17 cellular contexts compared by ENCODE assay signal in the genomic region with DNA sequence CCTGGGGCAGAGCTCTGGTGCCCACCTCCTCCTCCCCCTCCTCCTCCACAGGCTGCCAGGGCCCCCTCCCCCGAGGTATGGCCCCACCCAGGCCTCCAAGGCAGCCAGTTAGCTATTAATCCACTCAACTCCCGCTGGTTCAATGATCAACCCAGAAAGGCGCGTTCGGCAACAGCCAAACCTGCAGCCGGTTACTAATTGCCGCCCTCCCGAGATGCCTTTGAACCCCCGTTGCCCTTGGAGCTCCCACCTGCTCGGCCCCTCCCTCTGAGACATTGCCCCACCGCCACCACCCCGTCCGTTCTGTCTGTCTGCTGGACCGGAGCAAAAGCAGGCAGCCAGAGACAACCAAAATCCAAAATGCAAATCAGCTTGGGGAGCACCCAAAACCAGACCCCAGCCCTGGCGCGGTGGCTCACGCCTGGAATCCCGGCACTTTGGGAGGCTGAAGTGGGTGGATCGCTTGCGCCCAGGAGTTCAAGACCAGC. TPM values are rescaled to one million over a fixed set of nuclear protein-coding genes. Genes with fewer than 3 reads are reported as not detected.
DNase-seq lines count a peak whose midpoint lies in the region; ATAC-seq, FAIRE-seq and TF ChIP-seq lines count a peak whose summit lies in the region.
"Had no signal": no experiment of that assay in that cellular context is flagged by ENCODE, and none has a peak within 500 bp of the region (broad histone marks: within the 10 kb centered on the region; RNA-seq: fewer than 3 reads in every experiment).

No MANE protein-coding gene starts in this region.

- H3K27me3 ChIP-seq in Caco-2 (replicated peaks; ENCODE audit: control insufficient read depth, insufficient read depth, low read length) = no peaks in the 10 kb centered on the region

- no TSS peak for BruUV-seq in Caco-2 (replicated peaks; lab: Mats Ljungman, UMichigan)

- H3K9me3 Mint-ChIP-seq in Caco-2 (ENCODE audit: unreplicated experiment) (no peaks in the 10 kb centered on the region), neural crest cell (no peaks in the 10 kb centered on the region)
- H3K9me3 Mint-ChIP-seq: activated naive CD8-positive, alpha-beta T cell treated with anti-CD3 and anti-CD28 coated beads, Interleukin-2, amount 10 ng/mL, durations not matched to agents 7 days and 5 days; CD4-positive, alpha-beta memory T cell; central memory CD8-positive, alpha-beta T cell; IgD-negative memory B cell; naive B cell; type B pancreatic cell had no signal

- POLR2A ChIA-PET in Caco-2 (lab: Charles Lee) = interaction anchor here (0.6 kb wide), 1 partner anchor 42 kb away, joined by 5 read pairs; no protein-coding TSS in a partner anchor

- TF ChIP-seq EP300 in Ishikawa (IDR thresholded peaks at IDR 0.05; ENCODE audit: borderline replicate concordance) = peak; percentile 41; the same call in 1 of the 2 replicates

- H3K4me1 ChIP-seq in Caco-2 = peaks cover 26% of the 10 kb centered on the region
- peaks cover 7 to 43% of the 10 kb centered on the region in 2 donors for H3K4me1 ChIP-seq in kidney (ENCODE audit: control insufficient read depth in 1 of 2, insufficient read depth in 1 of 2, low read depth in 1 of 2, low read length in 2 of 2)

- no peaks in the 10 kb centered on the region for H3K27me3 Mint-ChIP-seq in Caco-2 (ENCODE audit: insufficient read depth, unreplicated experiment)
- H3K27me3 Mint-ChIP-seq in neural crest cell (ENCODE audit: low read depth) = no peaks in the 10 kb centered on the region
- H3K27me3 Mint-ChIP-seq: activated naive CD8-positive, alpha-beta T cell treated with anti-CD3 and anti-CD28 coated beads, Interleukin-2, amount 10 ng/mL, durations not matched to agents 7 days and 5 days; CD4-positive, alpha-beta memory T cell; central memory CD8-positive, alpha-beta T cell; IgD-negative memory B cell; naive B cell; type B pancreatic cell had no signal

- TF ChIP-seq CTCF in Caco-2 (IDR thresholded peaks at IDR 0.05; ENCODE audit: insufficient read depth in 1 of 2, low read depth in 1 of 2, low read length in 1 of 2, severe bottlenecking in 1 of 2, unreplicated experiment in 1 of 2) (no peak), kidney (IDR thresholded peaks at IDR 0.05; ENCODE audit: borderline replicate concordance, extremely low read depth, insufficient read depth) (no peak), neural crest cell (conservative IDR thresholded peaks at IDR 0.05) (no peak)

- H3K36me3 Mint-ChIP-seq in Caco-2 (ENCODE audit: insufficient read depth, unreplicated experiment) = no peaks in the 10 kb centered on the region
- no peaks in the 10 kb centered on the region for H3K36me3 Mint-ChIP-seq in neural crest cell (ENCODE audit: low read depth)
- H3K36me3 Mint-ChIP-seq: IgD-negative memory B cell, naive B cell, type B pancreatic cell had no signal

- H3K27ac ChIP-seq in kidney (ENCODE audit: low read depth in 2 of 2, low read length in 2 of 2) = peak overlapping the region in 1 of 2 donors; percentile 78

- H3K27ac Mint-ChIP-seq in Caco-2 (ENCODE audit: unreplicated experiment) = no peak overlapping the region
- H3K27ac Mint-ChIP-seq in neural crest cell (ENCODE audit: unreplicated experiment) = peak overlapping the region; percentile 57
- H3K27ac Mint-ChIP-seq: activated naive CD8-positive, alpha-beta T cell treated with anti-CD3 and anti-CD28 coated beads, Interleukin-2, amount 10 ng/mL, durations not matched to agents 7 days and 5 days; CD4-positive, alpha-beta memory T cell; naive B cell; type B pancreatic cell had no signal

- no peak overlapping the region for H3K9ac ChIP-seq in kidney (ENCODE audit: low read length in 2 of 2)

- no peaks in the 10 kb centered on the region for H3K4me1 Mint-ChIP-seq in Caco-2 (ENCODE audit: low read depth, unreplicated experiment)
- peaks cover 6% of the 10 kb centered on the region for H3K4me1 Mint-ChIP-seq in neural crest cell
- H3K4me1 Mint-ChIP-seq: activated naive CD8-positive, alpha-beta T cell treated with anti-CD3 and anti-CD28 coated beads, Interleukin-2, amount 10 ng/mL, durations not matched to agents 7 days and 5 days; CD4-positive, alpha-beta memory T cell; central memory CD8-positive, alpha-beta T cell; IgD-negative memory B cell had no signal

- no peaks in the 10 kb centered on the region for H3K9me3 ChIP-seq in Caco-2
- no peaks in the 10 kb centered on the region for H3K9me3 ChIP-seq in kidney (ENCODE audit: control insufficient read depth in 1 of 2, low read length in 2 of 2)

- intact Hi-C loops in Caco-2 (cut with micrococcal nuclease; ENCODE audit: unreplicated experiment) (no loop called here), kidney (cut with DNase I) (no loop called here)

- H3K36me3 ChIP-seq in Caco-2 (ENCODE audit: control insufficient read depth, insufficient read depth, low read length) = no peaks in the 10 kb centered on the region
- H3K36me3 ChIP-seq in kidney (ENCODE audit: control insufficient read depth in 1 of 2, insufficient read depth in 2 of 2, low read length in 2 of 2) = peaks cover 0 to 9% of the 10 kb centered on the region in 2 donors

- DNase-seq in Caco-2 (peak; percentile 73 to 84), kidney (peak; percentile 95), neural crest cell (ENCODE audit: low read depth, low spot score) (no peak), NCI-H345 treated with DMSO at 0.1 percent for 48 hours (lab: John Stamatoyannopoulos, UW; ENCODE audit: unreplicated experiment) (no peak), SKM-1 (lab: John Stamatoyannopoulos, UW; ENCODE audit: unreplicated experiment) (no peak)
- DNase-seq: activated CD4-positive, CD25-positive, alpha-beta regulatory T cell treated with anti-CD3 and anti-CD28 coated beads, Interleukin-2, amount 50 U/mL, for 72 hours; activated naive CD8-positive, alpha-beta T cell treated with anti-CD3 and anti-CD28 coated beads, Interleukin-2, amount 10 ng/mL, durations not matched to agents 7 days and 5 days; CD4-positive, alpha-beta memory T cell; naive B cell; NCI-H774 had no signal

- peak overlapping the region; percentile 17 for H3K4me3 Mint-ChIP-seq in Caco-2 (ENCODE audit: unreplicated experiment)
- H3K4me3 Mint-ChIP-seq in neural crest cell = no peak overlapping the region
- H3K4me3 Mint-ChIP-seq: activated naive CD8-positive, alpha-beta T cell treated with anti-CD3 and anti-CD28 coated beads, Interleukin-2, amount 10 ng/mL, durations not matched to agents 7 days and 5 days; CD4-positive, alpha-beta memory T cell; central memory CD8-positive, alpha-beta T cell; naive B cell; type B pancreatic cell had no signal

- H3K4me3 ChIP-seq in Caco-2 (ENCODE audit: low read depth, low read length) (no peak overlapping the region), kidney (ENCODE audit: low read length in 2 of 2) (peak overlapping the region in 1 of 2 donors; percentile 29)

- no peak for ATAC-seq in HG03108 (IDR thresholded peaks at IDR 0.05; ENCODE audit: unreplicated experiment)
- no peak for ATAC-seq in HG03460 (IDR thresholded peaks at IDR 0.05; ENCODE audit: unreplicated experiment)
- ATAC-seq: Right ventricle myocardium inferior had no signal

- no peak for TF ChIP-seq RAD21 in Ishikawa (IDR thresholded peaks at IDR 0.05; ENCODE audit: low read depth)

- no peak for FAIRE-seq in kidney (lab: Jason Lieb, UNC)

- CTCF ChIA-PET in Caco-2 (lab: Charles Lee) = interaction anchor here (0.6 to 1.1 kb wide), 5 partner anchors 36 to 562 kb away, joined by 3 to 4 read pairs (median 3); no protein-coding TSS in a partner anchor

TF ChIP-seq in Ishikawa, 13 proteins besides CTCF, POLR2A, EP300 and RAD21:
- TF ChIP-seq CEBPB (IDR thresholded peaks at IDR 0.05) (no peak), TCF12 (IDR thresholded peaks at IDR 0.05; ENCODE audit: low read depth) (peak; percentile 76), FOXM1 (IDR thresholded peaks at IDR 0.05; ENCODE audit: borderline replicate concordance, low read depth) (no peak)
- TF ChIP-seq, protein P1, sequence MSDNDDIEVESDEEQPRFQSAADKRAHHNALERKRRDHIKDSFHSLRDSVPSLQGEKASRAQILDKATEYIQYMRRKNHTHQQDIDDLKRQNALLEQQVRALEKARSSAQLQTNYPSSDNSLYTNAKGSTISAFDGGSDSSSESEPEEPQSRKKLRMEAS (IDR thresholded peaks at IDR 0.05) = no peak

RNA-seq across cellular contexts. Expression of a gene that starts 25.8 kb away (rescaled TPM):
- total RNA-seq in Caco-2 (2022) (5.5 and 6.3 TPM in 2 replicates), kidney (77.2 TPM), neural crest cell (99.0 and 99.7 TPM in 2 replicates)
- 6.5 TPM for polyA plus RNA-seq in kidney (ENCODE audit: insufficient read depth, low read depth, low replicate concordance)

RNA-seq across cellular contexts. Expression of a gene that starts 37.3 kb away (rescaled TPM):
- 76.4 and 81.3 TPM in 2 replicates for total RNA-seq in Caco-2 (2022)
- 67.1 TPM for total RNA-seq in kidney
- polyA plus RNA-seq in kidney (ENCODE audit: insufficient read depth, low read depth, low replicate concordance) = 37.0 TPM
- 77.2 and 79.4 TPM in 2 replicates for total RNA-seq in neural crest cell

Comparison
In these comparisons a context has a peak if more than half of its experiments do, and no peak if none do; other contexts are left out.
1. DNase-seq: peak in Caco-2 (2 of 2) and kidney (single experiment); none in neural crest cell (single experiment), NCI-H345 treated with DMSO at 0.1 percent for 48 hours (single experiment) and SKM-1 (single experiment).
2. RNA of a gene that starts 25.8 kb away (total RNA-seq): 99.0 to 99.7 TPM in neural crest cell and 77.2 TPM in kidney (single experiment); 5.5 to 6.3 TPM in Caco-2; every median in the first group is over 10 times any median in the second.